17 cellular contexts compared by ENCODE assay signal in the genomic region with DNA sequence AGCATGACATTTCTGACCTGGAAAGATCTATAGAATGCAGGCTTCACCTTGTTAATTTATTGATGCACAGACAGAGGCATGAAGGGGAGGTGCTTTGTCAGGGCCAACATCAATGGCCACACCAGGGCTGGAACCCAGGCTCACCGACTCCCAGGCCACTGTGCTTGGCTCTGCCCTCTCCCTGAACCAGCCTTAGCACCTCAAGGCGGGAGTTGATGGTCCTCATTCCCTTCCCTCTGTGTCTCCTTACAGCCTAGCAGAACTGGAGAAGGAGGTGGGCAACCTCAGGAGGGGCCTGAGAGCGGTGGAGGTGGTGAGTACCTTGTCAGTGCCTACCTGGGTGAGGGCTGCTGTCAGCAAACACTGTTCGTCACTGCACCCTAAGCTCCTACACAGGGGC. TPM values are rescaled to one million over a fixed set of nuclear protein-coding genes. Genes with fewer than 3 reads are reported as not detected.
DNase-seq lines count a peak whose midpoint lies in the region; ATAC-seq and TF ChIP-seq lines count a peak whose summit lies in the region.
"Had no signal": no experiment of that assay in that cellular context is flagged by ENCODE, and none has a peak within 500 bp of the region (broad histone marks: within the 10 kb centered on the region; RNA-seq: fewer than 3 reads in every experiment).

No MANE protein-coding gene starts in this region.

- no peak overlapping the region for H2AK5ac ChIP-seq in neuronal stem cell (ENCODE audit: low read depth, low read length)

- no peak overlapping the region for H2BK5ac ChIP-seq in neuronal stem cell (ENCODE audit: low read length)

- POLR2A ChIA-PET in PC-9 (lab: Charles Lee; ENCODE audit: unreplicated experiment): no interaction called here

- H3K14ac ChIP-seq in neuronal stem cell (ENCODE audit: low read length): no peak overlapping the region

- CTCF ChIA-PET in PC-9 (lab: Charles Lee): no interaction called here

- ATAC-seq in omental fat pad (ENCODE audit: low FRiP score): no peak
- ATAC-seq: HCT116 had no signal

- H3K79me2 ChIP-seq in PC-9 (ENCODE audit: low read depth): no peaks in the 10 kb centered on the region

- no peak overlapping the region for H2BK12ac ChIP-seq in neuronal stem cell (ENCODE audit: low read length)

- H2BK120ac ChIP-seq in neuronal stem cell (ENCODE audit: low read depth, low read length): no peak overlapping the region

- no peak overlapping the region for H3K9ac ChIP-seq in neuronal stem cell (ENCODE audit: low read depth, low read length, poor library complexity)
- H3K9ac ChIP-seq: GM23248 had no signal

- DNase-seq in dorsolateral prefrontal cortex: no peak
- DNase-seq in islet precursor cell: peak; percentile 35
- no peak for DNase-seq in neuronal stem cell (ENCODE audit: low spot score)
- no peak for DNase-seq in NCI-H446 (lab: John Stamatoyannopoulos, UW)
- DNase-seq in omental fat pad (ENCODE audit: low spot score): no peak
- no peak for DNase-seq in nucleus accumbens (lab: John Stamatoyannopoulos, UW)
- no peak for DNase-seq in PC-9
- DNase-seq: C1 segment of cervical spinal cord; Calu3; CD4-positive, alpha-beta memory T cell; COR-L47; DMS53; DMS79 treated with DMSO at 0.1 percent for 48 hours; GM23248; H9 had no signal

- no peaks in the 10 kb centered on the region for H3F3A ChIP-seq in PC-9 (ENCODE audit: insufficient read depth, low read depth)

- no peak overlapping the region for H3K23ac ChIP-seq in neuronal stem cell (ENCODE audit: low read depth, low read length, poor library complexity)

- no peaks in the 10 kb centered on the region for H3K9me2 ChIP-seq in PC-9 (ENCODE audit: insufficient read depth)

- no peak overlapping the region for H4K91ac ChIP-seq in neuronal stem cell (ENCODE audit: low read depth, low read length, poor library complexity)

- H3K27me3 ChIP-seq in dorsolateral prefrontal cortex (no peaks in the 10 kb centered on the region), neuronal stem cell (ENCODE audit: control insufficient read depth in 3 of 3, insufficient read depth in 3 of 3, low read depth in 1 of 3, low read length in 3 of 3) (no peaks in the 10 kb centered on the region), PC-9 (ENCODE audit: insufficient read depth, low read depth) (peaks cover 56% of the 10 kb centered on the region)

- H3K18ac ChIP-seq in neuronal stem cell (ENCODE audit: low read length): peak overlapping the region; percentile 61

- H4K8ac ChIP-seq in neuronal stem cell (ENCODE audit: low read depth, low read length): no peak overlapping the region

- no CpG with 5 or more reads among the region's 4 CpGs for WGBS in neuronal stem cell (ENCODE audit: extremely low coverage in 2 of 2, insufficient read length in 2 of 2, insufficient replicate concordance in 1 of 2), 2 donors

- H3K27ac ChIP-seq in angular gyrus (ENCODE audit: low read depth, low read length) (peak overlapping the region; percentile 11), dorsolateral prefrontal cortex (peak overlapping the region in 38 of 59 donors; percentile 0 to 79 (median 62)), neuronal stem cell (replicated peaks; ENCODE audit: low read length) (no peak overlapping the region), PC-9 (no peak overlapping the region)
- H3K27ac ChIP-seq: GM23248 had no signal

- no peak for TF ChIP-seq CTCF in dorsolateral prefrontal cortex (IDR thresholded peaks at IDR 0.05 in 54 of 56, conservative IDR thresholded peaks at IDR 0.05 in 2 of 56; ENCODE audit: low read depth in 1 of 56, partially characterized antibody in 56 of 56)
- TF ChIP-seq CTCF in omental fat pad (IDR thresholded peaks at IDR 0.05): no peak
- TF ChIP-seq CTCF in PC-9 (conservative IDR thresholded peaks at IDR 0.05): no peak

- no peak overlapping the region for H3K4me3 ChIP-seq in dorsolateral prefrontal cortex
- H3K4me3 ChIP-seq in neuronal stem cell (ENCODE audit: low read length in 2 of 2): no peak overlapping the region
- no peak overlapping the region for H3K4me3 ChIP-seq in PC-9
- H3K4me3 ChIP-seq: GM23248 had no signal

- H3K9me3 ChIP-seq in neuronal stem cell (replicated peaks in 1 of 2; ENCODE audit: control insufficient read depth in 2 of 2, insufficient read depth in 1 of 2, low read depth in 1 of 2, low read length in 2 of 2) (no peaks in the 10 kb centered on the region), PC-9 (ENCODE audit: insufficient read depth, low read depth) (no peaks in the 10 kb centered on the region)

- intact Hi-C loops in dorsolateral prefrontal cortex (cut with DNase I) (loop anchor here (5.0 to 10.0 kb wide), 4 partner anchors 34 to 534 kb away; a partner anchor contains a TSS), PC-9 (cut with micrococcal nuclease; ENCODE audit: unreplicated experiment) (no loop called here)

- no peaks in the 10 kb centered on the region for H4K20me1 ChIP-seq in PC-9 (ENCODE audit: insufficient read depth)

- H3K4me1 ChIP-seq in neuronal stem cell (ENCODE audit: control insufficient read depth in 2 of 2, insufficient read depth in 1 of 2, low read depth in 1 of 2, low read length in 2 of 2) (peaks cover 2 to 6% of the 10 kb centered on the region in 2 donors), PC-9 (replicated peaks; ENCODE audit: insufficient read depth) (no peaks in the 10 kb centered on the region)

- H3K4ac ChIP-seq in neuronal stem cell (ENCODE audit: low read length): no peak overlapping the region

- BruUV-seq in PC-9 (replicated peaks; lab: Mats Ljungman, UMichigan): no TSS peak

- H3K36me3 ChIP-seq in neuronal stem cell (replicated peaks in 1 of 2; ENCODE audit: control insufficient read depth in 2 of 2, insufficient read depth in 2 of 2, low read length in 2 of 2): no peaks in the 10 kb centered on the region
- no peaks in the 10 kb centered on the region for H3K36me3 ChIP-seq in PC-9 (ENCODE audit: low read depth)

- no peak overlapping the region for H2BK15ac ChIP-seq in neuronal stem cell (ENCODE audit: low read length)

- no peaks in the 10 kb centered on the region for H3K79me1 ChIP-seq in neuronal stem cell (ENCODE audit: low read depth, low read length)

- H3K4me2 ChIP-seq in neuronal stem cell (ENCODE audit: insufficient read depth, low read length, poor library complexity, severe bottlenecking): no peak overlapping the region
- no peak overlapping the region for H3K4me2 ChIP-seq in PC-9

- no peak overlapping the region for H2AFZ ChIP-seq in neuronal stem cell (ENCODE audit: low read length)
- H2AFZ ChIP-seq in PC-9: no peak overlapping the region
- H2AFZ ChIP-seq: GM23248 had no signal

RNA-seq across cellular contexts. Expression of a gene that starts 35.6 kb away (rescaled TPM):
- total RNA-seq in dorsolateral prefrontal cortex (10 to 100 TPM; 17.5 to 42.3 (median 25.3) TPM), omental fat pad (10 to 100 TPM; 55.1 to 90.1 (median 62.6) TPM), PC-9 (2021) (not detected in 2 replicates)
- 9.8 TPM for polyA plus RNA-seq in neuronal stem cell (2013, experiment 1 of 2)
- 10.0 TPM for polyA plus RNA-seq in neuronal stem cell (2013, experiment 2 of 2)

Comparison
In these comparisons a context has a peak if more than half of its experiments do, and no peak if none do; other contexts are left out.
1. H3K27ac ChIP-seq: peak in angular gyrus (single experiment) and dorsolateral prefrontal cortex (38 of 59); none in neuronal stem cell (single experiment) and PC-9 (single experiment).
2. RNA of a gene that starts 35.6 kb away (total RNA-seq): 55.1 to 90.1 TPM in omental fat pad and 17.5 to 42.3 TPM in dorsolateral prefrontal cortex; not detected in PC-9; every median in the first group is over 10 times any median in the second.